In genomic region chr14:50768220-50768619, GRCh38 we compare ENCODE assay signal across 1 cellular context.
TF ChIP-seq lines count a peak whose summit lies in the region.

No MANE protein-coding gene starts in this region.

TF ChIP-seq in K562, 482 proteins besides CTCF, POLR2A, EP300 and RAD21:
- no peak for TF ChIP-seq MITF (IDR thresholded peaks at IDR 0.05)
- TF ChIP-seq CBFA2T3 (IDR thresholded peaks at IDR 0.05): peak; percentile 19; the same call in 1 of the 2 replicates
